4 cellular contexts compared by ENCODE assay signal in genomic region chr7:23158546-23158945, GRCh38.
"Had no signal": no experiment of that assay in that cellular context is flagged by ENCODE, and none has a peak within 500 bp of the region (broad histone marks: within the 10 kb centered on the region; RNA-seq: fewer than 3 reads in every experiment).

No MANE protein-coding gene starts in this region.

- ATAC-seq: GM23338 had no signal

- H3K4me1 Mint-ChIP-seq: GM23338, H9 had no signal

- H3K4me3 Mint-ChIP-seq: GM23338, H9 had no signal

- H3K9me3 Mint-ChIP-seq: GM23338, H9 had no signal

- H3K27ac Mint-ChIP-seq: GM23338 had no signal

- DNase-seq: H9, HCEC 1CT, IMR-90 had no signal
